ENCODE assay signal across 32 cellular contexts in genomic region chr2:101987832-101988231, GRCh38. TPM values are rescaled to one million over a fixed set of nuclear protein-coding genes. Genes with fewer than 3 reads are reported as not detected.
A peak's percentile ranks its signal among the peaks of the same experiment; 100 is the strongest.
DNase-seq lines count a peak whose midpoint lies in the region; ATAC-seq, FAIRE-seq and TF ChIP-seq lines count a peak whose summit lies in the region.
"Had no signal": no experiment of that assay in that cellular context is flagged by ENCODE, and none has a peak within 500 bp of the region (broad histone marks: within the 10 kb centered on the region; RNA-seq: fewer than 3 reads in every experiment).

No MANE protein-coding gene starts in this region.

- H3K4me1 ChIP-seq in HepG2 (ENCODE audit: insufficient read depth, low read length) = peaks cover 53% of the 10 kb centered on the region
- H3K4me1 ChIP-seq in right lobe of liver = peaks cover 0 to 15% (median 7%) of the 10 kb centered on the region in 4 donors
- H3K4me1 ChIP-seq: gastrocnemius medialis, Peyer's patch had no signal

- BruUV-seq in HepG2 (replicated peaks; lab: Mats Ljungman, UMichigan) = no TSS peak

- H3K4me3 ChIP-seq in HepG2 (replicated peaks in 1 of 3; ENCODE audit: insufficient read depth in 1 of 3, low read depth in 2 of 3, low read length in 3 of 3) = peak overlapping the region in 2 of 3 experiments; percentile 4 to 34; a peak in 2 of 6 replicates
- H3K4me3 ChIP-seq in right lobe of liver = no peak overlapping the region
- H3K4me3 ChIP-seq: BLaER1, gastrocnemius medialis, neural progenitor cell, Peyer's patch, spleen, vagina had no signal

- H3K4me1 Mint-ChIP-seq in dendritic cell treated with granulocyte-macrophage colony-stimulating factor and Interleukin-4, amounts not matched to agents 40 ng/mL and 50 ng/mL, for 4 days (ENCODE audit: low read depth) = peaks cover 66% of the 10 kb centered on the region
- H3K4me1 Mint-ChIP-seq in natural killer cell = peaks cover 64 to 74% of the 10 kb centered on the region in 2 donors

- H3K36me3 ChIP-seq in HepG2 (replicated peaks in 1 of 2; ENCODE audit: control insufficient read depth in 1 of 2, insufficient read depth in 2 of 2, low read length in 2 of 2) (no peaks in the 10 kb centered on the region), right lobe of liver (no peaks in the 10 kb centered on the region)
- H3K36me3 ChIP-seq: BLaER1, brain microvascular endothelial cell, gastrocnemius medialis, neural progenitor cell, Peyer's patch, vagina, WERI-Rb-1 had no signal

- DNase-seq in HepG2 (ENCODE audit: low spot score) (peak; percentile 43), right lobe of liver (no peak), natural killer cell (no peak), NCI-H2196 (lab: John Stamatoyannopoulos, UW; ENCODE audit: unreplicated experiment) (no peak), SKM-1 (lab: John Stamatoyannopoulos, UW; ENCODE audit: unreplicated experiment) (no peak)
- DNase-seq: activated CD4-positive, alpha-beta T cell treated with anti-CD3 and anti-CD28 coated beads for 48 hours; activated T-cell treated with anti-CD3 and anti-CD28 coated beads, Interleukin-2, amount 50 U/mL, for 72 hours; amygdala; brain microvascular endothelial cell; COR-L47; gastrocnemius medialis; GF-D8; NCI-H1694; NCI-H446; NCI-H82; right cardiac atrium; SHP77; spleen; stimulated activated CD4-positive, alpha-beta T cell treated with anti-CD3 and anti-CD28 coated beads, Interleukin-2, amount 100 ng/mL, for 24 hours; stimulated activated naive CD8-positive, alpha-beta T cell treated with anti-CD3 and anti-CD28 coated beads, Interleukin-15, Interleukin-2, amounts not matched to agents 100 U/mL and 50 U/mL, for 24 hours; SW 1271; T1000; WERI-Rb-1 had no signal

- no peak for TF ChIP-seq EP300 in HepG2 (IDR thresholded peaks at IDR 0.05; ENCODE audit: low read depth in 2 of 2, low read length in 2 of 2)
- TF ChIP-seq EP300 in HepG2 (CRISPR knock-in tag; IDR thresholded peaks at IDR 0.05; ENCODE audit: borderline replicate concordance) = no peak

- H2AFZ ChIP-seq in HepG2 (ENCODE audit: low read length) = no peak overlapping the region
- H2AFZ ChIP-seq: neural progenitor cell had no signal

- ATAC-seq in HepG2 (peak; percentile 64), right lobe of liver (no peak), natural killer cell (peak in 1 of 3 donors; percentile 15), HG02571 (IDR thresholded peaks at IDR 0.05; ENCODE audit: unreplicated experiment) (no peak)
- ATAC-seq: gastrocnemius medialis; right cardiac atrium; stimulated activated naive CD8-positive, alpha-beta T cell treated with anti-CD3 and anti-CD28 coated beads, Interleukin-15, Interleukin-2, amounts not matched to agents 100 U/mL and 50 U/mL, for 24 hours had no signal

- TF ChIP-seq POLR2A in HepG2 (IDR thresholded peaks at IDR 0.05; ENCODE audit: insufficient read depth in 1 of 2, low read depth in 2 of 2, low read length in 2 of 2) (no peak), right lobe of liver (IDR thresholded peaks at IDR 0.05) (no peak)

- 11% methylated on average over 5 of the region's 5 CpGs for WGBS in HepG2 (ENCODE audit: low lambda C conversion rate)
- 83% methylated on average over 1 of the region's 5 CpGs for WGBS in right lobe of liver (ENCODE audit: insufficient coverage, low coverage, low lambda C conversion rate, missing lambda C conversion rate)

- no peaks in the 10 kb centered on the region for H3K79me2 ChIP-seq in HepG2 (ENCODE audit: insufficient read depth, low read length)

- H3K9me3 ChIP-seq in HepG2 (ENCODE audit: low read length) (no peaks in the 10 kb centered on the region), right lobe of liver (no peaks in the 10 kb centered on the region)
- H3K9me3 ChIP-seq: BLaER1, gastrocnemius medialis, Peyer's patch, spleen, vagina had no signal

- intact Hi-C loops in HepG2 (cut with micrococcal nuclease; ENCODE audit: unreplicated experiment) = loop anchor here (2.0 to 10.0 kb wide), 3 partner anchors 53 to 103 kb away; no protein-coding TSS in a partner anchor
- intact Hi-C loops in right lobe of liver (cut with DNase I) = loop anchor here in 1 of 2 donors (10.0 kb wide), 1 partner anchor 93 kb away; no protein-coding TSS in a partner anchor
- intact Hi-C loops in dendritic cell treated with granulocyte-macrophage colony-stimulating factor and Interleukin-4, amounts not matched to agents 40 ng/mL and 50 ng/mL, for 4 days (cut with micrococcal nuclease) = no loop called here
- intact Hi-C loops in natural killer cell (cut with micrococcal nuclease) = loop anchor here (2.0 to 5.0 kb wide), 3 partner anchors 17 to 429 kb away; partner anchors contain the start of gene IL18R1

- no peak overlapping the region for H3K9ac ChIP-seq in HepG2 (ENCODE audit: insufficient read depth, low read depth, low read length)
- H3K9ac ChIP-seq: BLaER1, neural progenitor cell had no signal

- peaks cover 8% of the 10 kb centered on the region for H3K27me3 Mint-ChIP-seq in dendritic cell treated with granulocyte-macrophage colony-stimulating factor and Interleukin-4, amounts not matched to agents 40 ng/mL and 50 ng/mL, for 4 days
- H3K27me3 Mint-ChIP-seq in natural killer cell (ENCODE audit: low read depth in 2 of 2) = peaks cover 55 to 64% of the 10 kb centered on the region in 2 donors

- peaks cover 31% of the 10 kb centered on the region for H3K36me3 Mint-ChIP-seq in dendritic cell treated with granulocyte-macrophage colony-stimulating factor and Interleukin-4, amounts not matched to agents 40 ng/mL and 50 ng/mL, for 4 days (ENCODE audit: low read depth)
- no peaks in the 10 kb centered on the region for H3K36me3 Mint-ChIP-seq in natural killer cell
- H3K36me3 Mint-ChIP-seq: neural progenitor cell had no signal

- H3K4me2 ChIP-seq in HepG2 (ENCODE audit: low read depth, low read length) = peak overlapping the region; percentile 76
- H3K4me2 ChIP-seq: neural progenitor cell had no signal

- no peak overlapping the region for H3K27ac ChIP-seq in HepG2 (ENCODE audit: extremely low read length, insufficient read depth, low read length)
- H3K27ac ChIP-seq in right lobe of liver = no peak overlapping the region
- H3K27ac ChIP-seq: BLaER1, brain microvascular endothelial cell, gastrocnemius medialis, neural progenitor cell, Peyer's patch, vagina, WERI-Rb-1 had no signal

- in situ Hi-C loops in HepG2 (cut with HindIII; ENCODE audit: extremely low pct_ligation_motif_present, low pct_unique_long_range_greater_than_20kb) = no loop called here

- FAIRE-seq in HepG2 (lab: Jason Lieb, UNC) = peak; percentile 30
- FAIRE-seq: endothelial cell of umbilical vein had no signal

- peak overlapping the region; percentile 60 for H3K27ac Mint-ChIP-seq in dendritic cell treated with granulocyte-macrophage colony-stimulating factor and Interleukin-4, amounts not matched to agents 40 ng/mL and 50 ng/mL, for 4 days
- peak overlapping the region; percentile 80 to 85 for H3K27ac Mint-ChIP-seq in natural killer cell
- H3K27ac Mint-ChIP-seq: neural progenitor cell had no signal

- no peak overlapping the region for H3K4me3 Mint-ChIP-seq in dendritic cell treated with granulocyte-macrophage colony-stimulating factor and Interleukin-4, amounts not matched to agents 40 ng/mL and 50 ng/mL, for 4 days
- H3K4me3 Mint-ChIP-seq in natural killer cell = peak overlapping the region; percentile 86
- H3K4me3 Mint-ChIP-seq: neural progenitor cell had no signal

- no peaks in the 10 kb centered on the region for H3K9me3 Mint-ChIP-seq in dendritic cell treated with granulocyte-macrophage colony-stimulating factor and Interleukin-4, amounts not matched to agents 40 ng/mL and 50 ng/mL, for 4 days
- no peaks in the 10 kb centered on the region for H3K9me3 Mint-ChIP-seq in natural killer cell
- H3K9me3 Mint-ChIP-seq: activated T-cell treated with anti-CD3 and anti-CD28 coated beads, Interleukin-2, amount 50 U/mL, for 72 hours; neural progenitor cell had no signal

- H3K27me3 ChIP-seq in HepG2 (ENCODE audit: control insufficient read depth in 1 of 2, insufficient read depth in 2 of 2, low read length in 2 of 2) (peaks cover 0 to 28% of the 10 kb centered on the region in 2 experiments; a peak in 3 of 5 replicates), right lobe of liver (no peaks in the 10 kb centered on the region)
- H3K27me3 ChIP-seq: BLaER1, gastrocnemius medialis, neural progenitor cell, Peyer's patch, vagina had no signal

- no peak for TF ChIP-seq RAD21 in HepG2 (CRISPR knock-in tag; IDR thresholded peaks at IDR 0.05)

- H4K20me1 ChIP-seq in HepG2 (ENCODE audit: insufficient read depth, low read length) = no peaks in the 10 kb centered on the region
- H4K20me1 ChIP-seq: BLaER1 had no signal

- TF ChIP-seq CTCF in HepG2 (CRISPR knock-in tag; IDR thresholded peaks at IDR 0.05) = no peak
- TF ChIP-seq CTCF in right lobe of liver (IDR thresholded peaks at IDR 0.05) = no peak
- TF ChIP-seq CTCF in natural killer cell (IDR thresholded peaks at IDR 0.05) = no peak

- CTCF ChIA-PET in HepG2 (lab: Yijun Ruan, JAX; ENCODE audit: low intra/inter-chr PET ratio, low total read pairs) = no interaction called here

- POLR2A ChIA-PET in HepG2 (lab: Yijun Ruan, JAX) = interaction anchor here (3.0 to 5.0 kb wide), 2 partner anchors 11 to 26 kb away, joined by 27 to 58 read pairs; no protein-coding TSS in a partner anchor

RNA-seq across cellular contexts. Expression of gene IL1R2, which starts 3.9 kb away (rescaled TPM):
- total RNA-seq in HepG2 (2016; rRNA removed; fragmentation: Illumina TruSeq; extraction: Trizol) (1.9 and 3.6 TPM in 2 replicates), right lobe of liver (10 to 100 TPM in 4 of 6 experiments, 1 to 10 TPM in 2; 5.5 to 22.8 (median 12.3) TPM), natural killer cell (1 to 10 TPM in 1 of 3 donors, under 1 TPM in 1, not detected in 1; 0.66 to 5.7 TPM)
- 0.88 and 1.0 TPM in 2 replicates for total RNA-seq in HepG2 (2016; cell fraction: cytosol; rRNA removed; fragmentation: Illumina TruSeq; extraction: Trizol; ENCODE audit: low read depth)
- 2.6 and 4.1 TPM in 2 replicates for total RNA-seq in HepG2 (2016; cell fraction: insoluble cytoplasmic fraction; rRNA removed; fragmentation: Illumina TruSeq; extraction: Trizol)
- total RNA-seq in HepG2 (2016; cell fraction: membrane; rRNA removed; fragmentation: Illumina TruSeq; extraction: Trizol) = 0.93 and 1.1 TPM in 2 replicates
- 2.8 and 3.1 TPM in 2 replicates for total RNA-seq in HepG2 (2016; cell fraction: nucleus; rRNA removed; fragmentation: Illumina TruSeq; extraction: Trizol)
- polyA plus RNA-seq in HepG2 (2011; rRNA removed) = 4.7 and 7.3 TPM in 2 replicates
- polyA plus RNA-seq in HepG2 (2011; cell fraction: cytosol; rRNA removed) = 6.0 and 6.1 TPM in 2 replicates
- 2.0 and 2.8 TPM in 2 replicates for polyA plus RNA-seq in HepG2 (2011; cell fraction: nucleus; rRNA removed)
- polyA plus RNA-seq in HepG2 (2012) = 3.1 and 4.5 TPM in 2 replicates
- polyA plus RNA-seq in HepG2 (2016; cell fraction: cytosol; fragmentation: Illumina TruSeq; extraction: Trizol; ENCODE audit: low read depth) = 1.2 and 1.3 TPM in 2 replicates
- 1.8 and 3.2 TPM in 2 replicates for polyA plus RNA-seq in HepG2 (2016; cell fraction: insoluble cytoplasmic fraction; fragmentation: Illumina TruSeq; extraction: Trizol; ENCODE audit: low read depth)
- 0.65 and 1.0 TPM in 2 replicates for polyA plus RNA-seq in HepG2 (2016; cell fraction: membrane; fragmentation: Illumina TruSeq; extraction: Trizol; ENCODE audit: low read depth)
- 3.7 and 3.8 TPM in 2 replicates for polyA plus RNA-seq in HepG2 (2016; cell fraction: nucleus; fragmentation: Illumina TruSeq; extraction: Trizol; ENCODE audit: insufficient read depth, low read depth)
- 4.2 TPM in 1 of 2 replicates, not detected in the other for polyA minus RNA-seq in HepG2 (2011; rRNA and poly(A)+ RNA removed; ENCODE audit: low replicate concordance)
- 3.3 and 3.6 TPM in 2 replicates for polyA minus RNA-seq in HepG2 (2011; cell fraction: cytosol; rRNA and poly(A)+ RNA removed)
- 2.3 and 2.5 TPM in 2 replicates for polyA minus RNA-seq in HepG2 (2011; cell fraction: nucleus; rRNA and poly(A)+ RNA removed)
- total RNA-seq: cerebellum, endothelial cell of umbilical vein, temporal lobe had no signal
- polyA plus RNA-seq: endothelial cell of umbilical vein had no signal

Comparison
In these comparisons a context has a peak if more than half of its experiments do, and no peak if none do; other contexts are left out.
1. H3K4me3 ChIP-seq: peak in HepG2 (2 of 3); none in right lobe of liver (0 of 3).